In the genomic region with DNA sequence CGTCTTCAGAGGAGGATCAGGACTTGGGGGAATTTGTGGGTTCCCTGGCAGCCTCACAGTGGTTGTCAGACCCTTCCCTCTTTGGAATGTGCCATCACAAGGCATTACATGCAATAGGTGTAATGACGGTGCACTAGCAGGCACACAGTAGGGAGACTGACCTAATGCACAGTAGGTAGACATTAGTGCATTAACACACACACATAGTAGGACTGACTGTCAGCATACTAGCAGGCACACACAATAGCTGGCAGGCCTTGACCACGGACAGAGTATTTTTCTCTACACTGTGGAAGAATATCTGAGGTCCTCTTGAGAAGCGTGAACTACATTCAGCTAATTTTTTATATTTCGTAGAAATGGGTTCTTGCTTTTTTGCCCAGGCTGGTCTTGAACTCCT, we compare ENCODE assay signal across 9 cellular contexts.
"Had no signal": no experiment of that assay in that cellular context is flagged by ENCODE, and none has a peak within 500 bp of the region (broad histone marks: within the 10 kb centered on the region; RNA-seq: fewer than 3 reads in every experiment).

No MANE protein-coding gene starts in this region.

- H3K4me3 Mint-ChIP-seq: natural killer cell treated with Interleukin-12 subunit alpha and Interleukin-12 subunit beta and Interleukin-15 and Interleukin-18, amount 100 ng/mL, for 72 hours had no signal

- H3K4me1 ChIP-seq: SJSA1 had no signal

- H3K27me3 Mint-ChIP-seq: natural killer cell treated with Interleukin-12 subunit alpha and Interleukin-12 subunit beta and Interleukin-15 and Interleukin-18, amount 100 ng/mL, for 72 hours had no signal

- H3K27me3 ChIP-seq: ovary, SJSA1 had no signal

- H3K27ac ChIP-seq: esophagus muscularis mucosa, ovary, SJSA1 had no signal

- H3K36me3 ChIP-seq: esophagus muscularis mucosa, ovary, SJSA1 had no signal

- DNase-seq: activated CD4-positive, CD25-positive, alpha-beta regulatory T cell; left colon; ovary; stimulated activated CD4-positive, alpha-beta T cell treated with anti-CD3 and anti-CD28 coated beads, Interleukin-4, amount 100 ng/mL, for 1 hour; stimulated activated CD8-positive, alpha-beta memory T cell treated with anti-CD3 and anti-CD28 coated beads, Interleukin-4, amount 100 ng/mL, for 48 hours; stimulated activated naive CD8-positive, alpha-beta T cell treated with anti-CD3 and anti-CD28 coated beads, Interleukin-15, Interleukin-2, amounts not matched to agents 100 U/mL and 50 U/mL, for 24 hours had no signal

- H3K36me3 Mint-ChIP-seq: natural killer cell treated with Interleukin-12 subunit alpha and Interleukin-12 subunit beta and Interleukin-15 and Interleukin-18, amount 100 ng/mL, for 72 hours had no signal

- H3K9me3 ChIP-seq: esophagus muscularis mucosa, ovary, SJSA1 had no signal

- H3K4me3 ChIP-seq: esophagus muscularis mucosa, ovary, SJSA1 had no signal

- ATAC-seq: left colon; natural killer cell treated with Interleukin-12 subunit alpha and Interleukin-12 subunit beta and Interleukin-15 and Interleukin-18, amount 100 ng/mL, for 72 hours; stimulated activated naive CD8-positive, alpha-beta T cell treated with anti-CD3 and anti-CD28 coated beads, Interleukin-15, Interleukin-2, amounts not matched to agents 100 U/mL and 50 U/mL, for 24 hours had no signal
